15 cellular contexts compared by ENCODE assay signal in genomic region chr20:3446779-3447178, GRCh38.
"Had no signal": no experiment of that assay in that cellular context is flagged by ENCODE, and none has a peak within 500 bp of the region (broad histone marks: within the 10 kb centered on the region; RNA-seq: fewer than 3 reads in every experiment).

No MANE protein-coding gene starts in this region.

- H3K4me1 ChIP-seq: right atrium auricular region, tibial artery had no signal

- H3K4me3 ChIP-seq: hepatocyte, right atrium auricular region, tibial artery had no signal

- H3K4me3 Mint-ChIP-seq: activated CD4-positive, alpha-beta T cell treated with anti-CD3 and anti-CD28 coated beads, Interleukin-2, amount 10 ng/mL, durations not matched to agents 24 days and 14 days; activated T-helper 1 cell treated with anti-CD3 and anti-CD28 coated beads, Interleukin-12 subunit alpha, Interleukin-12 subunit beta, Interleukin-2, Interleukin-4 antibody, amounts not matched to agents 30 ng/mL and 10 ng/mL and 1 ng/mL, durations not matched to agents 14 hours and 24 hours and 36 hours; memory B cell; natural killer cell had no signal

- H3K4me2 ChIP-seq: hepatocyte had no signal

- H2AFZ ChIP-seq: hepatocyte had no signal

- H3K36me3 ChIP-seq: right atrium auricular region, tibial artery had no signal

- DNase-seq: activated CD4-positive, alpha-beta T cell treated with anti-CD3 and anti-CD28 coated beads, Interleukin-2, amount 10 ng/mL, durations not matched to agents 24 days and 14 days; activated CD4-positive, CD25-positive, alpha-beta regulatory T cell; activated CD8-positive, alpha-beta memory T cell treated with anti-CD3 and anti-CD28 coated beads for 24 hours; aorta; dermis blood vessel endothelial cell; kidney; left ventricle myocardium superior; natural killer cell; stimulated activated CD4-positive, alpha-beta T cell treated with anti-CD3 and anti-CD28 coated beads, Interleukin-4, amount 100 ng/mL, for 24 hours; stimulated activated naive CD4-positive, alpha-beta T cell; tibial artery had no signal

- H3K9me3 Mint-ChIP-seq: activated T-helper 1 cell treated with anti-CD3 and anti-CD28 coated beads, Interleukin-12 subunit alpha, Interleukin-12 subunit beta, Interleukin-2, Interleukin-4 antibody, amounts not matched to agents 30 ng/mL and 10 ng/mL and 1 ng/mL, durations not matched to agents 14 hours and 24 hours and 36 hours; memory B cell; natural killer cell had no signal

- H3K27ac Mint-ChIP-seq: activated CD4-positive, alpha-beta T cell treated with anti-CD3 and anti-CD28 coated beads, Interleukin-2, amount 10 ng/mL, durations not matched to agents 24 days and 14 days; activated T-helper 1 cell treated with anti-CD3 and anti-CD28 coated beads, Interleukin-12 subunit alpha, Interleukin-12 subunit beta, Interleukin-2, Interleukin-4 antibody, amounts not matched to agents 30 ng/mL and 10 ng/mL and 1 ng/mL, durations not matched to agents 14 hours and 24 hours and 36 hours; memory B cell; natural killer cell had no signal

- H3K9me3 ChIP-seq: right atrium auricular region, tibial artery had no signal

- H3K36me3 Mint-ChIP-seq: memory B cell, natural killer cell had no signal

- H3K27ac ChIP-seq: hepatocyte, right atrium auricular region, tibial artery had no signal

- H3K4me1 Mint-ChIP-seq: activated CD4-positive, alpha-beta T cell treated with anti-CD3 and anti-CD28 coated beads, Interleukin-2, amount 10 ng/mL, durations not matched to agents 24 days and 14 days; memory B cell; natural killer cell had no signal

- H3K27me3 ChIP-seq: right atrium auricular region, tibial artery had no signal

- H3K79me2 ChIP-seq: hepatocyte had no signal
